1 cellular context compared by ENCODE assay signal in the genomic region with DNA sequence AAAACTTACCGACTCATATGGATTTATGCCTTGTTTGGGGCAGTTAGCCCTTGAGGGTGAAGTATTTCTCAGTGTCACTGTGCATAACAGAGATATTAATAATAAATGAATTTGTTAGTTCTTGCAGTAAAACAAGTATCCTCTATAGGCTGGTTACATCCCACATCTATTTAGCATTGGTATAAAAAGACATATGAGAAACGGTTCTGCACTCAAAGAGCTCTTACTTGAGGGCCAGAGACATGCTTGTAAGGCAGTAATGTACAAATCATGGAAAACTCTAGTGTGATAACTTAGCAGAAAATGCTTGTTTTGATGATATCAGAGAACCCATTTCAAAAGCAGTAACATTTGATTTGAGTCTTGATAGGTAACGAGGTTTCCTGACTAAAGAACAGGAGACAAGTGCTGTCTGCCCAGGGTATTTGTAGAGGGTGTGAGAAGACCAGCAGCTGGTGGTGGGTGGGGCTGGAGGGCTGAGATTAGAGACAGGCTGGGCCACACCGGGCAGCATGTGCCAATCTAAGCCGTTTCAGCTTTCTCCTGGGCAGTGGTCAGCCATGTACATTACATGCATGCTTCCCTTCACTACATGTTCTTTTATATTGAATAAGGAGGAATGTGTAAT.
TF ChIP-seq lines count a peak whose summit lies in the region.

No MANE protein-coding gene starts in this region.

TF ChIP-seq in IMR-90, 13 proteins besides CTCF, POLR2A, EP300 and RAD21:
- TF ChIP-seq BHLHE40 (IDR thresholded peaks at IDR 0.05; ENCODE audit: low read depth, low read length), result no peak
- TF ChIP-seq CHD1 (IDR thresholded peaks at IDR 0.05; ENCODE audit: low read depth, low read length), result no peak
- TF ChIP-seq CEBPB (IDR thresholded peaks at IDR 0.05; ENCODE audit: low read depth, low read length), result no peak
- TF ChIP-seq FOS (IDR thresholded peaks at IDR 0.05; ENCODE audit: low read depth, low read length), result no peak
- no peak for TF ChIP-seq SMC3 (IDR thresholded peaks at IDR 0.05; ENCODE audit: low read depth, low read length)
- no peak for TF ChIP-seq MAFK (IDR thresholded peaks at IDR 0.05; ENCODE audit: low read depth, low read length)
- TF ChIP-seq, protein P1, sequence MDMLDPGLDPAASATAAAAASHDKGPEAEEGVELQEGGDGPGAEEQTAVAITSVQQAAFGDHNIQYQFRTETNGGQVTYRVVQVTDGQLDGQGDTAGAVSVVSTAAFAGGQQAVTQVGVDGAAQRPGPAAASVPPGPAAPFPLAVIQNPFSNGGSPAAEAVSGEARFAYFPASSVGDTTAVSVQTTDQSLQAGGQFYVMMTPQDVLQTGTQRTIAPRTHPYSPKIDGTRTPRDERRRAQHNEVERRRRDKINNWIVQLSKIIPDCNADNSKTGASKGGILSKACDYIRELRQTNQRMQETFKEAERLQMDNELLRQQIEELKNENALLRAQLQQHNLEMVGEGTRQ (IDR thresholded peaks at IDR 0.05; ENCODE audit: low read depth, low read length), result no peak
